ENCODE assay signal across 17 cellular contexts in the genomic region with DNA sequence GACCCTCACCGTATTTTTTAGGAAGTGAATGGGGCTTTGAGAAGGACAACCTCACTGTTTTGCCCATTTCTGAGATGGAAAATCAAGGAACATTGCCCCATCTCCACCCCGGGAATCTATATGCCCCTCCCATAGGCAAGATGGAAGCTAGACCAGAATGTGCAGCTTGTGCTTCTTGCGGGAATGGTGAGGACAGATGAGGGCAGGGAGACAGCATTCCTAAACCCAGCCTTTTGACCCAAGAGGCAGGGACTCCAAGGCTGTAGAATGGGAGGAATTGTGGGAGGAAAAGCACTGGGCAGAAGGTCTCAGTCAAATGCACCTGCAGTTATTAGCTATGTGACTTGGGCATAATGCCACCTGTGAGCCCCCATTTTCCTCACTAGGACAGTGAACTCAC.
DNase-seq lines count a peak whose midpoint lies in the region; ATAC-seq and TF ChIP-seq lines count a peak whose summit lies in the region.
"Had no signal": no experiment of that assay in that cellular context is flagged by ENCODE, and none has a peak within 500 bp of the region (broad histone marks: within the 10 kb centered on the region; RNA-seq: fewer than 3 reads in every experiment).

No MANE protein-coding gene starts in this region.

- TF ChIP-seq POLR2A in breast epithelium (IDR thresholded peaks at IDR 0.05) (no peak), vagina (IDR thresholded peaks at IDR 0.05) (no peak)

- no peak for ATAC-seq in T-cell (replicated peaks in 1 of 4)
- ATAC-seq in activated naive CD4-positive, alpha-beta T cell treated with anti-CD3 and anti-CD28 coated beads, Interleukin-2, amount 50 U/mL, for 72 hours = no peak
- ATAC-seq: activated CD8-positive, alpha-beta T cell treated with anti-CD3 and anti-CD28 coated beads, Interleukin-2, amount 10 ng/mL, durations not matched to agents 7 days and 5 days; Right ventricle myocardium inferior had no signal

- H3K4me1 Mint-ChIP-seq in T-cell = peaks cover 75 to 96% (median 93%) of the 10 kb centered on the region in 3 donors

- no peaks in the 10 kb centered on the region for H3K9me3 Mint-ChIP-seq in T-cell
- H3K9me3 Mint-ChIP-seq in activated naive CD4-positive, alpha-beta T cell treated with anti-CD3 and anti-CD28 coated beads, Interleukin-2, amount 50 U/mL, for 72 hours = no peaks in the 10 kb centered on the region
- H3K9me3 Mint-ChIP-seq: H9, neural progenitor cell had no signal

- H4K20me1 ChIP-seq in mammary epithelial cell (ENCODE audit: insufficient read depth, low read length) = no peaks in the 10 kb centered on the region

- H2AFZ ChIP-seq in mammary epithelial cell (ENCODE audit: low read depth, low read length) = no peak overlapping the region
- H2AFZ ChIP-seq: neural progenitor cell had no signal

- peak overlapping the region; percentile 18 to 39 for H3K27ac ChIP-seq in breast epithelium
- no peak overlapping the region for H3K27ac ChIP-seq in mammary epithelial cell (ENCODE audit: insufficient read depth, low read depth, low read length)
- H3K27ac ChIP-seq in vagina = peak overlapping the region; percentile 62
- H3K27ac ChIP-seq: neural progenitor cell, WERI-Rb-1 had no signal

- no TSS peak for BruUV-seq in mammary epithelial cell (replicated peaks; lab: Mats Ljungman, UMichigan)

- H3K4me1 ChIP-seq in breast epithelium (peaks cover 0 to 14% of the 10 kb centered on the region in 2 donors), mammary epithelial cell (ENCODE audit: insufficient read depth, low read length) (peaks cover 42% of the 10 kb centered on the region), vagina (peaks cover 92% of the 10 kb centered on the region)

- no peaks in the 10 kb centered on the region for H3K27me3 Mint-ChIP-seq in T-cell

- H3K36me3 ChIP-seq in breast epithelium (no peaks in the 10 kb centered on the region), mammary epithelial cell (ENCODE audit: insufficient read depth, low read length) (peaks cover 3% of the 10 kb centered on the region), vagina (no peaks in the 10 kb centered on the region)
- H3K36me3 ChIP-seq: neural progenitor cell, WERI-Rb-1 had no signal

- H3K27me3 ChIP-seq in breast epithelium (no peaks in the 10 kb centered on the region), mammary epithelial cell (ENCODE audit: insufficient read depth, low read length) (no peaks in the 10 kb centered on the region), vagina (no peaks in the 10 kb centered on the region)
- H3K27me3 ChIP-seq: neural progenitor cell had no signal

- intact Hi-C loops in breast epithelium (cut with DNase I; ENCODE audit: low total_unique reads) (no loop called here), mammary epithelial cell (cut with micrococcal nuclease) (no loop called here), vagina (cut with DNase I) (no loop called here)

- in situ Hi-C loops in mammary epithelial cell (cut with MboI; ENCODE audit: low sequenced_read_pairs in 2 of 2) = no loop called here

- no peak overlapping the region for H3K4me3 Mint-ChIP-seq in T-cell
- H3K4me3 Mint-ChIP-seq: activated CD8-positive, alpha-beta T cell treated with anti-CD3 and anti-CD28 coated beads, Interleukin-2, amount 10 ng/mL, durations not matched to agents 7 days and 5 days; H9; neural progenitor cell had no signal

- peaks cover 11% of the 10 kb centered on the region for H3K36me3 Mint-ChIP-seq in T-cell
- H3K36me3 Mint-ChIP-seq in activated naive CD4-positive, alpha-beta T cell treated with anti-CD3 and anti-CD28 coated beads, Interleukin-2, amount 50 U/mL, for 72 hours = peaks cover 0 to 22% of the 10 kb centered on the region in 2 donors

- no peaks in the 10 kb centered on the region for H3K9me3 ChIP-seq in breast epithelium
- no peaks in the 10 kb centered on the region for H3K9me3 ChIP-seq in mammary epithelial cell (replicated peaks; ENCODE audit: insufficient read depth, low read length)
- H3K9me3 ChIP-seq in vagina = no peaks in the 10 kb centered on the region

- 100% methylated on average over 3 of the region's 3 CpGs for WGBS in mammary epithelial cell (ENCODE audit: low coverage, missing lambda C conversion rate)

- H3K27ac Mint-ChIP-seq in T-cell = peak overlapping the region; percentile 82 to 99
- H3K27ac Mint-ChIP-seq in activated naive CD4-positive, alpha-beta T cell treated with anti-CD3 and anti-CD28 coated beads, Interleukin-2, amount 50 U/mL, for 72 hours = peak overlapping the region in 1 of 2 donors; percentile 77

- POLR2A ChIA-PET in T-cell (lab: Charles Lee) = no interaction called here

- H3K4me3 ChIP-seq in breast epithelium (no peak overlapping the region), mammary epithelial cell (replicated peaks in 1 of 3; ENCODE audit: insufficient read depth in 1 of 3, low read depth in 2 of 3, low read length in 3 of 3) (no peak overlapping the region), vagina (no peak overlapping the region)
- H3K4me3 ChIP-seq: neural progenitor cell had no signal

- peaks cover 91% of the 10 kb centered on the region for H3K79me2 ChIP-seq in mammary epithelial cell (ENCODE audit: insufficient read depth, low read length)

- CTCF ChIA-PET in mammary epithelial cell (lab: Charles Lee; ENCODE audit: low non-redundant PET) (no interaction called here), T-cell (lab: Charles Lee) (no interaction called here)

- dilution Hi-C loops in mammary epithelial cell (cut with HindIII; ENCODE audit: low sequenced_read_pairs) = no loop called here

- DNase-seq in breast epithelium (ENCODE audit: low spot score in 2 of 2) = no peak
- DNase-seq in mammary epithelial cell = no peak
- DNase-seq in T-cell = no peak
- DNase-seq in mesenteric fat pad (ENCODE audit: low spot score) = peak; percentile 28
- no peak for DNase-seq in vagina (ENCODE audit: extremely low spot score in 2 of 2)
- no peak for DNase-seq in DMS79 (lab: John Stamatoyannopoulos, UW)
- no peak for DNase-seq in activated naive CD4-positive, alpha-beta T cell treated with anti-CD3 and anti-CD28 coated beads, Interleukin-2, amount 50 U/mL, for 72 hours (ENCODE audit: low spot score in 2 of 2)
- no peak for DNase-seq in H4 (ENCODE audit: low spot score)
- DNase-seq: activated CD8-positive, alpha-beta T cell treated with anti-CD3 and anti-CD28 coated beads, Interleukin-2, amount 10 ng/mL, durations not matched to agents 7 days and 5 days; amniotic stem cell; central memory CD4-positive, alpha-beta T cell; H9; hypothalamus; NCI-H187 treated with DMSO at 0.1 percent for 48 hours; WERI-Rb-1 had no signal

- no peak for TF ChIP-seq CTCF in breast epithelium (IDR thresholded peaks at IDR 0.05)
- TF ChIP-seq CTCF in mammary epithelial cell (conservative IDR thresholded peaks at IDR 0.05 in 1 of 2, IDR thresholded peaks at IDR 0.05 in 1 of 2; ENCODE audit: extremely low read depth in 1 of 2, insufficient read depth in 1 of 2, low read depth in 1 of 2, low read length in 2 of 2) = no peak
- TF ChIP-seq CTCF in vagina (IDR thresholded peaks at IDR 0.05) = no peak

- no peak overlapping the region for H3K4me2 ChIP-seq in mammary epithelial cell (ENCODE audit: insufficient read depth, low read depth, low read length)
- H3K4me2 ChIP-seq: neural progenitor cell had no signal

- no peak overlapping the region for H3K9ac ChIP-seq in mammary epithelial cell (ENCODE audit: insufficient read depth, low read length)
- H3K9ac ChIP-seq: neural progenitor cell had no signal
